25 cellular contexts compared by ENCODE assay signal in the genomic region with DNA sequence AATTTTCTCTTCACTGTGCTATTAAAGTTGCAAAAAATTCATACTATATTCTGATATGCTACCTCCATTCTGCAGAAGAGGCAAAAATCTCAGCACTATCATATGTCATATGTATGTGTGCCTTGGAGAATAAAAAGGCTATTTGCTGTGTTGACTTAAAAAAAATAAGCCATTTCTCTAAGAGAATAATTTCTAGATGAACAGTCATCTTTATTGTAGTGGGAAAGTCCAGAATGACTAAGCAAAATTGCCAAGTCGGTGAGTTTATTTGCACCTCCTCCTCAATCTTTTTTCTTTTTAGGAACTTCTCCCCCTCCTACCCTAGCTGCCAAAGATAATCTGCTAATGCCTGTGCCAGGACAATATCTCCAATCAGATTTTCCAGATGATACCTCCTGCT.
DNase-seq lines count a peak whose midpoint lies in the region; ATAC-seq and TF ChIP-seq lines count a peak whose summit lies in the region.
"Had no signal": no experiment of that assay in that cellular context is flagged by ENCODE, and none has a peak within 500 bp of the region (broad histone marks: within the 10 kb centered on the region; RNA-seq: fewer than 3 reads in every experiment).

No MANE protein-coding gene starts in this region.

- TF ChIP-seq CTCF in IMR-90 (conservative IDR thresholded peaks at IDR 0.05; ENCODE audit: low read depth, low read length) (no peak), fibroblast of lung (conservative IDR thresholded peaks at IDR 0.05 in 1 of 2, IDR thresholded peaks at IDR 0.05 in 1 of 2; ENCODE audit: low read depth in 1 of 2, low read length in 2 of 2) (no peak), colonic mucosa (IDR thresholded peaks at IDR 0.05) (no peak)

- in situ Hi-C loops in IMR-90 (cut with MboI; ENCODE audit: low sequenced_read_pairs) (no loop called here), SK-MEL-5 (cut with HindIII; ENCODE audit: low pct_unique_long_range_greater_than_20kb, low sequenced_read_pairs) (no loop called here)

- no TSS peak for BruUV-seq in IMR-90 (replicated peaks; lab: Mats Ljungman, UMichigan)

- dilution Hi-C loops in IMR-90 (cut with HindIII; ENCODE audit: low sequenced_read_pairs, unreplicated experiment) = no loop called here

- H3K36me3 Mint-ChIP-seq in T-helper 17 cell (ENCODE audit: low read depth) = no peaks in the 10 kb centered on the region
- H3K36me3 Mint-ChIP-seq: mesothelial cell of epicardium; naive thymus-derived CD8-positive, alpha-beta T cell had no signal

- no peak overlapping the region for H3K56ac ChIP-seq in IMR-90 (ENCODE audit: extremely low read depth, insufficient read depth, low read length)

- 0 out of 2 replicates have a peak overlapping the region, but pooled peaks have one; percentile 68 for H3K18ac ChIP-seq in IMR-90 (ENCODE audit: low read depth, low read length)

- no CpG with 5 or more reads among the region's 1 CpG for WGBS in IMR-90 (ENCODE audit: extremely low coverage in 2 of 2, insufficient read length in 1 of 2), 2 experiments

- H3K27ac ChIP-seq in IMR-90 (ENCODE audit: insufficient read depth, low read length) (no peak overlapping the region), fibroblast of lung (ENCODE audit: insufficient read depth, low read length) (no peak overlapping the region), colonic mucosa (no peak overlapping the region)
- H3K27ac ChIP-seq: right atrium auricular region, stomach had no signal

- CTCF ChIA-PET in IMR-90 (lab: Yijun Ruan, JAX) = no interaction called here

- H3K27me3 Mint-ChIP-seq in T-helper 17 cell = peaks cover 13% of the 10 kb centered on the region

- TF ChIP-seq POLR2A in IMR-90 (IDR thresholded peaks at IDR 0.05; ENCODE audit: low read depth, low read length) = no peak

- H4K8ac ChIP-seq in IMR-90 (ENCODE audit: low read depth in 2 of 2, low read length in 2 of 2) = no peak overlapping the region

- H4K20me1 ChIP-seq in IMR-90 (ENCODE audit: insufficient read depth, low read length) (no peaks in the 10 kb centered on the region), fibroblast of lung (ENCODE audit: control insufficient read depth, extremely low read depth, insufficient read depth, low read length) (no peaks in the 10 kb centered on the region)

- H3K4ac ChIP-seq in IMR-90 (ENCODE audit: low read depth, low read length) = no peak overlapping the region

- H3K4me3 ChIP-seq in IMR-90 (ENCODE audit: insufficient read depth, low read depth, low read length) = no peak overlapping the region
- H3K4me3 ChIP-seq in fibroblast of lung (replicated peaks in 1 of 4; ENCODE audit: control extremely low read depth in 1 of 4, insufficient read depth in 1 of 4, low read depth in 3 of 4, low read length in 4 of 4) = no peak overlapping the region
- H3K4me3 ChIP-seq in colonic mucosa = no peak overlapping the region
- H3K4me3 ChIP-seq: right atrium auricular region, stomach had no signal

- peak overlapping the region; percentile 42; the same call in 1 of the 2 replicates for H4K5ac ChIP-seq in IMR-90 (ENCODE audit: low read depth, low read length)

- H2BK5ac ChIP-seq in IMR-90 (ENCODE audit: low read depth, low read length, poor library complexity, severe bottlenecking) = no peak overlapping the region

- POLR2A ChIA-PET in IMR-90 (lab: Charles Lee; ENCODE audit: unreplicated experiment) = no interaction called here

- H3K79me1 ChIP-seq in IMR-90 (ENCODE audit: low read depth in 1 of 2, low read length in 2 of 2) = no peaks in the 10 kb centered on the region

- no peaks in the 10 kb centered on the region for H3K79me2 ChIP-seq in fibroblast of lung (ENCODE audit: control insufficient read depth, insufficient read depth, low read length)

- H3K4me1 Mint-ChIP-seq in T-helper 17 cell = no peaks in the 10 kb centered on the region

- TF ChIP-seq RAD21 in IMR-90 (IDR thresholded peaks at IDR 0.05; ENCODE audit: low read length) = no peak

- H3K4me1 ChIP-seq in IMR-90 (ENCODE audit: control insufficient read depth, insufficient read depth, low read length) (0 out of 2 replicates have a peak, but pooled peaks cover 2% of the 10 kb centered on the region), fibroblast of lung (ENCODE audit: control insufficient read depth, extremely low read depth, insufficient read depth, low read length) (no peaks in the 10 kb centered on the region), colonic mucosa (no peaks in the 10 kb centered on the region)
- H3K4me1 ChIP-seq: BE2C, right atrium auricular region, stomach had no signal

- H2BK15ac ChIP-seq in IMR-90 (ENCODE audit: low read depth, low read length) = no peak overlapping the region

- no peak overlapping the region for H3K14ac ChIP-seq in IMR-90 (replicated peaks; ENCODE audit: low read depth, low read length)

- no peak overlapping the region for H3K4me3 Mint-ChIP-seq in T-helper 17 cell
- H3K4me3 Mint-ChIP-seq: activated naive CD4-positive, alpha-beta T cell treated with anti-CD3 and anti-CD28 coated beads for 36 hours; H9; mesothelial cell of epicardium; naive thymus-derived CD8-positive, alpha-beta T cell had no signal

- H3K23ac ChIP-seq in IMR-90 (ENCODE audit: low read depth, low read length) = no peak overlapping the region

- no peak overlapping the region for H3K27ac Mint-ChIP-seq in T-helper 17 cell
- H3K27ac Mint-ChIP-seq: activated naive CD4-positive, alpha-beta T cell treated with anti-CD3 and anti-CD28 coated beads for 36 hours; H9; mesothelial cell of epicardium; naive thymus-derived CD8-positive, alpha-beta T cell had no signal

- no peak overlapping the region for H2AK5ac ChIP-seq in IMR-90 (ENCODE audit: low read depth, low read length)

- ATAC-seq in IMR-90 (ENCODE audit: low read depth) (no peak), T-helper 17 cell (no peak)
- ATAC-seq: left lobe of liver; naive thymus-derived CD8-positive, alpha-beta T cell had no signal

- no peak overlapping the region for H4K91ac ChIP-seq in IMR-90 (ENCODE audit: insufficient read depth, low read depth, low read length)

- no peak overlapping the region for H3K9ac ChIP-seq in IMR-90 (ENCODE audit: low read depth, low read length)
- no peak overlapping the region for H3K9ac ChIP-seq in fibroblast of lung (ENCODE audit: insufficient read depth, low read length)
- no peak overlapping the region for H3K9ac ChIP-seq in colonic mucosa (ENCODE audit: low read depth in 2 of 2, low read length in 2 of 2)

- H3K9me1 ChIP-seq in IMR-90 (ENCODE audit: insufficient read depth, low read length) = no peaks in the 10 kb centered on the region

- H3K9me3 ChIP-seq in IMR-90 (ENCODE audit: control insufficient read depth, insufficient read depth, low read length) (no peaks in the 10 kb centered on the region), fibroblast of lung (ENCODE audit: control insufficient read depth, insufficient read depth, low read depth, low read length) (no peaks in the 10 kb centered on the region), T-helper 17 cell (ENCODE audit: control insufficient read depth, low read length, poor library complexity, severe bottlenecking) (no peaks in the 10 kb centered on the region), colonic mucosa (no peaks in the 10 kb centered on the region)
- H3K9me3 ChIP-seq: BE2C, stomach had no signal

- no peaks in the 10 kb centered on the region for H3K36me3 ChIP-seq in IMR-90 (ENCODE audit: control insufficient read depth, insufficient read depth, low read length)
- no peaks in the 10 kb centered on the region for H3K36me3 ChIP-seq in fibroblast of lung (ENCODE audit: control insufficient read depth, insufficient read depth, low read length)
- H3K36me3 ChIP-seq in colonic mucosa = no peaks in the 10 kb centered on the region
- H3K36me3 ChIP-seq: BE2C, right atrium auricular region, stomach had no signal

- intact Hi-C loops in IMR-90 (cut with micrococcal nuclease) = no loop called here
- intact Hi-C loops in colonic mucosa (cut with DNase I) = no loop called here

- H2BK20ac ChIP-seq in IMR-90 (ENCODE audit: low read depth, low read length) = peak overlapping the region; percentile 1; the same call in 1 of the 2 replicates

- H2AK9ac ChIP-seq in IMR-90 (replicated peaks; ENCODE audit: low read depth, low read length, poor library complexity) = no peak overlapping the region

- no peak overlapping the region for H3K4me2 ChIP-seq in IMR-90 (ENCODE audit: low read depth, low read length)
- no peak overlapping the region for H3K4me2 ChIP-seq in fibroblast of lung (ENCODE audit: extremely low read depth, insufficient read depth, low read length)

- H2AFZ ChIP-seq in IMR-90 (replicated peaks; ENCODE audit: low read length, poor library complexity) (no peak overlapping the region), fibroblast of lung (ENCODE audit: low read length) (no peak overlapping the region)

- H3K27me3 ChIP-seq in IMR-90 (ENCODE audit: control insufficient read depth, insufficient read depth, low read length) (no peaks in the 10 kb centered on the region), fibroblast of lung (ENCODE audit: control insufficient read depth, insufficient read depth, low read length) (no peaks in the 10 kb centered on the region), colonic mucosa (no peaks in the 10 kb centered on the region)
- H3K27me3 ChIP-seq: BE2C, right atrium auricular region, stomach had no signal

- H2BK120ac ChIP-seq in IMR-90 (ENCODE audit: low read depth, low read length) = no peak overlapping the region

- DNase-seq in IMR-90 (peak; percentile 69), SK-MEL-5 (ENCODE audit: low read depth, low spot score) (peak; percentile 71), fibroblast of lung (ENCODE audit: low read depth in 2 of 2) (peak; percentile 1 to 42), renal cortical epithelial cell (ENCODE audit: low read depth) (peak; percentile 2), T-helper 17 cell (no peak), colonic mucosa (no peak)
- DNase-seq in activated CD8-positive, alpha-beta memory T cell treated with anti-CD3 and anti-CD28 coated beads, Interleukin-2, amount 50 U/mL, for 48 hours = no peak
- no peak for DNase-seq in activated CD4-positive, alpha-beta T cell treated with anti-CD3 and anti-CD28 coated beads for 4 hours
- DNase-seq: activated naive CD4-positive, alpha-beta T cell treated with anti-CD3 and anti-CD28 coated beads for 36 hours; activated T-cell treated with anti-CD3 and anti-CD28 coated beads, Interleukin-2, amount 50 U/mL, for 48 hours; anterior cingulate cortex; BE2C; Caco-2; effector CD4-positive, alpha-beta T cell; erythroblast; H9; naive thymus-derived CD8-positive, alpha-beta T cell; NCI-H1436 treated with DMSO at 0.1 percent for 48 hours; NCI-H69; SHP77 treated with DMSO at 0.1 percent for 48 hours; stomach; trophoblast cell had no signal

TF ChIP-seq in IMR-90, 13 proteins besides CTCF, POLR2A, EP300 and RAD21:
- TF ChIP-seq SMC3 (IDR thresholded peaks at IDR 0.05; ENCODE audit: low read depth, low read length) (no peak), CHD1 (IDR thresholded peaks at IDR 0.05; ENCODE audit: low read depth, low read length) (no peak), MAFK (IDR thresholded peaks at IDR 0.05; ENCODE audit: low read depth, low read length) (peak; percentile 65), NFE2L2 (IDR thresholded peaks at IDR 0.05; ENCODE audit: low read depth, low read length) (peak; percentile 94)

Comparison
In these comparisons a context has a peak if more than half of its experiments do, and no peak if none do; other contexts are left out.
1. DNase-seq: peak in IMR-90 (single experiment), SK-MEL-5 (single experiment), fibroblast of lung (2 of 2) and renal cortical epithelial cell (single experiment); none in T-helper 17 cell (0 of 3), activated CD8-positive, alpha-beta memory T cell treated with anti-CD3 and anti-CD28 coated beads, Interleukin-2, amount 50 U/mL, for 48 hours (single experiment), activated CD4-positive, alpha-beta T cell treated with anti-CD3 and anti-CD28 coated beads for 4 hours (0 of 2) and colonic mucosa (single experiment).